12 cellular contexts compared by ENCODE assay signal in the genomic region with DNA sequence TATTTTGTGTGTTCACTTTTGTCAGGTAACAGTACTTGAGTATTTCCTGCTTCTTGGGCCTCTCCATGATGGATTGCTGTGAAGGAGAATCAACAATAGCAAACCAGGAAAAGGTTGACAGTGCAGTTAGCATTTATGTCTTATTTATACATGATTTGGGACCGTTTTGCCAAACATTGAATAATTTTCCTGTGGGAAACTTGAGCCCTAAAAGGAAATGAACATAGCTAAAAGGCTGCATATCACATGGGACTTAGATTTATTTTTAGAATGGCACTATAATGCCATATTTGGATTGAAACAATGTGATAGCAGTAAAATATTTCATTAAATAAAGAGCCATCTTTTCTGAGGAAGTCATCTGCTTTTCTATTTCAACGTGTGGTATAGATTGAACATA. TPM values are rescaled to one million over a fixed set of nuclear protein-coding genes. Genes with fewer than 3 reads are reported as not detected.
DNase-seq lines count a peak whose midpoint lies in the region; ATAC-seq and TF ChIP-seq lines count a peak whose summit lies in the region.
"Had no signal": no experiment of that assay in that cellular context is flagged by ENCODE, and none has a peak within 500 bp of the region (broad histone marks: within the 10 kb centered on the region; RNA-seq: fewer than 3 reads in every experiment).

No MANE protein-coding gene starts in this region.

- H3K27ac ChIP-seq in vagina = peak overlapping the region; percentile 65
- H3K27ac ChIP-seq: foreskin keratinocyte had no signal

- ATAC-seq in Right ventricle myocardium superior (ENCODE audit: poor library complexity) (peak; percentile 23), Right ventricle myocardium inferior (no peak), HG02938 (IDR thresholded peaks at IDR 0.05; ENCODE audit: unreplicated experiment) (no peak)
- ATAC-seq: foreskin keratinocyte had no signal

- H3K27me3 ChIP-seq in vagina = no peaks in the 10 kb centered on the region
- H3K27me3 ChIP-seq: foreskin keratinocyte had no signal

- TF ChIP-seq CTCF in vagina (IDR thresholded peaks at IDR 0.05) = no peak

- DNase-seq in Right ventricle myocardium superior (no peak), Right ventricle myocardium inferior (ENCODE audit: missing footprints) (no peak), dermis microvascular lymphatic vessel endothelial cell (ENCODE audit: low read depth in 2 of 2) (peak; percentile 91 to 97), myocyte (ENCODE audit: low read depth) (peak; percentile 63), vagina (ENCODE audit: extremely low spot score in 2 of 2) (no peak), cortex of kidney (lab: John Stamatoyannopoulos, UW) (no peak), C1 segment of cervical spinal cord (lab: John Stamatoyannopoulos, UW) (no peak)
- DNase-seq: foreskin keratinocyte, NCI-H2171 treated with DMSO at 0.1 percent for 48 hours had no signal

- no peak overlapping the region for H3K4me3 ChIP-seq in vagina
- H3K4me3 ChIP-seq: skin epidermis had no signal

- no peaks in the 10 kb centered on the region for H3K9me3 ChIP-seq in vagina

- H3K4me1 ChIP-seq in vagina = peaks cover 13% of the 10 kb centered on the region
- H3K4me1 ChIP-seq: foreskin keratinocyte had no signal

- TF ChIP-seq POLR2A in vagina (IDR thresholded peaks at IDR 0.05) = no peak

- intact Hi-C loops in Right ventricle myocardium superior (cut with DNase I) = no loop called here
- intact Hi-C loops in Right ventricle myocardium inferior (cut with DNase I) = no loop called here
- intact Hi-C loops in vagina (cut with DNase I) = no loop called here

- no peaks in the 10 kb centered on the region for H3K36me3 ChIP-seq in vagina

RNA-seq across cellular contexts. Expression of gene GPR21, which starts 15.3 kb away (rescaled TPM):
- not detected for total RNA-seq in Right ventricle myocardium superior
- total RNA-seq in Right ventricle myocardium inferior = 0.49 TPM
- 0.39 and 0.63 TPM in 2 replicates for total RNA-seq in dermis microvascular lymphatic vessel endothelial cell
- 0.42 TPM in 1 of 2 replicates, not detected in the other for total RNA-seq in myocyte
- polyA plus RNA-seq in myocyte (2012) = 0.25 TPM
- not detected for total RNA-seq in vagina
- total RNA-seq: RPMI7951 had no signal
- polyA plus RNA-seq: foreskin keratinocyte had no signal

Comparison
In these comparisons a context has a peak if more than half of its experiments do, and no peak if none do; other contexts are left out.
1. DNase-seq: peak in dermis microvascular lymphatic vessel endothelial cell (2 of 2) and myocyte (single experiment); none in Right ventricle myocardium superior (single experiment), Right ventricle myocardium inferior (single experiment), vagina (0 of 2), cortex of kidney (single experiment) and C1 segment of cervical spinal cord (0 of 14).